ENCODE assay signal across 16 cellular contexts in the genomic region with DNA sequence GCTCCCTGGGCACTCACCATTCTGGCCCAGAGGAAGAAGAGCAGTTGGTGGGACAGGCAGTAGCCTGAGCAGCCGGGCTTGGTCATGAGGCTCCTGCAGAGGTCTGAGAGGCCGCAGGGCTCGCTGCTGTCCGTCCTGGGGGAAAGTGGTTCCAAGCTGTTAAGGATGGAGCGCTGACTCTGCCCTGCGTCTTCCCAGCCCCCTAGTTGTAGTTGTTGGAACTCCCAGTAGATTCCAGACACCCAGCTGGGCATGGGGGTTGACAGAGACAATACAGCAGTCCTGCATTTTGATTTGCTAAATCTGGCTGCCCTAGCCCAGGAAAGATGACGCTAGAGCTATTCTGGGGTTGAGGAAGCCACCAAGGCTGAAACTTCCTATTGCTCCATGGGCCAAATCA. TPM values are rescaled to one million over a fixed set of nuclear protein-coding genes. Genes with fewer than 3 reads are reported as not detected.
DNase-seq lines count a peak whose midpoint lies in the region; ATAC-seq, FAIRE-seq and TF ChIP-seq lines count a peak whose summit lies in the region.
"Had no signal": no experiment of that assay in that cellular context is flagged by ENCODE, and none has a peak within 500 bp of the region (broad histone marks: within the 10 kb centered on the region; RNA-seq: fewer than 3 reads in every experiment).

No MANE protein-coding gene starts in this region.

- no peaks in the 10 kb centered on the region for H3K36me3 Mint-ChIP-seq in neural progenitor cell

- peaks cover 4% of the 10 kb centered on the region for H3K4me1 Mint-ChIP-seq in neural progenitor cell
- H3K4me1 Mint-ChIP-seq: nephron had no signal

- peak overlapping the region; percentile 78 for H2BK5ac ChIP-seq in H1 (ENCODE audit: low read depth, low read length)

- no peak overlapping the region; the same call in 1 of the 2 replicates for H4K8ac ChIP-seq in H1 (ENCODE audit: extremely low read depth, insufficient read depth, low read length)

- H3K14ac ChIP-seq in H1 (ENCODE audit: insufficient read length), result no peak overlapping the region

- H3K56ac ChIP-seq in H1 (replicated peaks; ENCODE audit: insufficient read length, low read depth, low read length), result no peak overlapping the region

- peak overlapping the region; percentile 81 for H4K5ac ChIP-seq in H1 (ENCODE audit: insufficient read length, low read depth, low read length)

- H3K27me3 Mint-ChIP-seq in neural progenitor cell (ENCODE audit: insufficient read depth, low read depth), result peaks cover 2% of the 10 kb centered on the region

- no peak overlapping the region for H4K91ac ChIP-seq in H1 (replicated peaks; ENCODE audit: insufficient read length, low read length)

- no peak overlapping the region for H3K27ac Mint-ChIP-seq in neural progenitor cell
- H3K27ac Mint-ChIP-seq: activated naive CD4-positive, alpha-beta T cell treated with anti-CD3 and anti-CD28 coated beads for 36 hours; nephron had no signal

- H3K79me1 ChIP-seq in H1 (ENCODE audit: low read depth, low read length), result no peaks in the 10 kb centered on the region

- H3K4me1 ChIP-seq in H1 (replicated peaks in 1 of 4; ENCODE audit: control insufficient read depth in 3 of 4, insufficient read depth in 4 of 4, low read length in 3 of 4) (peaks cover 0 to 24% (median 14%) of the 10 kb centered on the region in 4 experiments; a peak in 6 of 7 replicates), neural progenitor cell (peaks cover 18% of the 10 kb centered on the region), left lung (no peaks in the 10 kb centered on the region)

- no peaks in the 10 kb centered on the region for H3K79me2 ChIP-seq in H1 (ENCODE audit: control insufficient read depth in 1 of 2, insufficient read depth in 2 of 2, low read length in 2 of 2)
- no peaks in the 10 kb centered on the region for H3K79me2 ChIP-seq in neural progenitor cell (ENCODE audit: low read depth)

- H3K4ac ChIP-seq in H1 (replicated peaks; ENCODE audit: insufficient read length, low read depth, low read length), result no peak overlapping the region

- peak overlapping the region in 1 of 4 experiments; percentile 10; a peak in 2 of 8 replicates for H3K4me3 ChIP-seq in H1 (ENCODE audit: extremely low read depth in 1 of 4, insufficient read depth in 2 of 4, low read depth in 3 of 4, low read length in 4 of 4)
- H3K4me3 ChIP-seq in neural progenitor cell, result no peak overlapping the region
- no peak overlapping the region for H3K4me3 ChIP-seq in left lung

- H3K23me2 ChIP-seq in H1 (ENCODE audit: low read depth, low read length), result no peaks in the 10 kb centered on the region; the same call in 1 of the 2 replicates

- peak; percentile 92 for FAIRE-seq in H1 (lab: Jason Lieb, UNC)

- TF ChIP-seq POLR2A in H1 (IDR thresholded peaks at IDR 0.05; ENCODE audit: control extremely low read depth in 1 of 2, low read depth in 2 of 2, low read length in 2 of 2), result no peak

- no peak overlapping the region for H3K4me3 Mint-ChIP-seq in neural progenitor cell
- H3K4me3 Mint-ChIP-seq: activated naive CD4-positive, alpha-beta T cell treated with anti-CD3 and anti-CD28 coated beads for 36 hours; nephron had no signal

- no peak overlapping the region for H2BK120ac ChIP-seq in H1 (replicated peaks; ENCODE audit: low read depth, low read length)

- TF ChIP-seq EP300 in H1 (IDR thresholded peaks at IDR 0.05; ENCODE audit: borderline replicate concordance in 1 of 2, low read depth in 2 of 2, low read length in 2 of 2), result no peak

- H2AFZ ChIP-seq in H1 (ENCODE audit: low read length), result no peak overlapping the region
- H2AFZ ChIP-seq in neural progenitor cell (replicated peaks), result peak overlapping the region; percentile 84

- POLR2A ChIA-PET in H1 (lab: Charles Lee; ENCODE audit: partially characterized antibody), result interaction anchor here (0.9 to 3.0 kb wide), 7 partner anchors 11 to 30 kb away, joined by 3 to 17 read pairs (median 6); a partner anchor contains a TSS

- peak; percentile 43 to 53; a peak in 3 of 4 replicates for TF ChIP-seq RAD21 in H1 (IDR thresholded peaks at IDR 0.05 in 1 of 2, conservative IDR thresholded peaks at IDR 0.05 in 1 of 2; ENCODE audit: low read depth in 2 of 2, low read length in 2 of 2)

- H3K23ac ChIP-seq in H1 (ENCODE audit: insufficient read length), result no peak overlapping the region

- H3K18ac ChIP-seq in H1 (ENCODE audit: extremely low read depth, low read length), result peak overlapping the region; percentile 90; the same call in 1 of the 2 replicates

- H3K36me3 ChIP-seq in H1 (ENCODE audit: control insufficient read depth in 2 of 4, insufficient read depth in 4 of 4, low read length in 3 of 4) (no peaks in the 10 kb centered on the region), neural progenitor cell (no peaks in the 10 kb centered on the region), left lung (peaks cover 0 to 4% of the 10 kb centered on the region in 2 donors)

- H2BK15ac ChIP-seq in H1 (ENCODE audit: low read length), result 0 out of 2 replicates have a peak overlapping the region, but pooled peaks have one; percentile 93

- CTCF ChIA-PET in H1 (lab: Charles Lee; ENCODE audit: partially characterized antibody), result interaction anchor here (0.6 to 28.8 kb wide), 20 partner anchors 8 to 558 kb away, joined by 3 to 625 read pairs (median 4); a partner anchor contains a TSS

- DNase-seq in EL (peak; percentile 12), M059J (ENCODE audit: low read depth) (peak; percentile 24), H1 (ENCODE audit: low read depth in 1 of 2, low spot score in 2 of 2) (peak in 1 of 2 experiments; percentile 79), neural progenitor cell (ENCODE audit: low spot score) (peak; percentile 87), inferior parietal cortex (ENCODE audit: extremely low spot score) (no peak), NCI-H1105 treated with DMSO at 0.1 percent for 48 hours (lab: John Stamatoyannopoulos, UW) (no peak), left lung (no peak)
- DNase-seq: activated CD4-positive, alpha-beta T cell treated with anti-CD3 and anti-CD28 coated beads, Interleukin-2, amount 50 U/mL, for 4 hours; activated naive CD4-positive, alpha-beta T cell treated with anti-CD3 and anti-CD28 coated beads for 36 hours; GF-D8; HCEC 1CT; MM.1S; NCI-H526; stimulated activated CD4-positive, alpha-beta T cell treated with anti-CD3 and anti-CD28 coated beads, Interleukin-15, amount 100 ng/mL, for 24 hours had no signal

- TF ChIP-seq CTCF in H1 (IDR thresholded peaks at IDR 0.05; ENCODE audit: control extremely low read depth in 1 of 3, insufficient read depth in 1 of 3, low read depth in 1 of 3, low read length in 3 of 3) (peak; percentile 62 to 88 (median 65)), neural progenitor cell (IDR thresholded peaks at IDR 0.05) (peak; percentile 61), left lung (IDR thresholded peaks at IDR 0.05) (no peak)

- ATAC-seq in HG03520 (IDR thresholded peaks at IDR 0.05; ENCODE audit: unreplicated experiment) (no peak), left lung (no peak)

- peak overlapping the region; percentile 93; the same call in 1 of the 2 replicates for H2BK20ac ChIP-seq in H1 (ENCODE audit: low read length)

- H3K27ac ChIP-seq in H1 (ENCODE audit: low read depth, low read length) (no peak overlapping the region; the same call in 1 of the 2 replicates), neural progenitor cell (no peak overlapping the region), left lung (no peak overlapping the region)

- H4K20me1 ChIP-seq in H1 (replicated peaks in 1 of 2; ENCODE audit: control insufficient read depth in 1 of 2, insufficient read depth in 2 of 2, low read length in 2 of 2) (no peaks in the 10 kb centered on the region), neural progenitor cell (ENCODE audit: low read depth) (no peaks in the 10 kb centered on the region)

- peak overlapping the region; percentile 39; the same call in 1 of the 2 replicates for H2AK5ac ChIP-seq in H1 (ENCODE audit: low read depth, low read length)

- 9% methylated on average over 7 of the region's 7 CpGs; no CpG with 5 or more reads in 1 of the 2 experiments for WGBS in H1 (ENCODE audit: extremely low coverage in 1 of 2, insufficient coverage in 1 of 2, insufficient read length in 1 of 2, insufficient replicate concordance in 2 of 2, low coverage in 1 of 2, low lambda C conversion rate in 2 of 2, missing lambda C conversion rate in 1 of 2), 2 experiments

- no peak overlapping the region for H3K9ac ChIP-seq in H1 (replicated peaks in 1 of 4; ENCODE audit: extremely low read depth in 1 of 4, low read depth in 3 of 4, low read length in 3 of 4)
- no peak overlapping the region for H3K9ac ChIP-seq in neural progenitor cell

- H3K27me3 ChIP-seq in H1 (replicated peaks in 1 of 4; ENCODE audit: control insufficient read depth in 3 of 4, extremely low read depth in 1 of 4, insufficient read depth in 3 of 4, low read length in 3 of 4) (no peaks in the 10 kb centered on the region), neural progenitor cell (no peaks in the 10 kb centered on the region), left lung (no peaks in the 10 kb centered on the region)

- intact Hi-C loops in left lung (cut with DNase I), result no loop called here

- no peak overlapping the region; the same call in 1 of the 2 replicates for H2BK12ac ChIP-seq in H1 (ENCODE audit: low read depth, low read length)

- no peaks in the 10 kb centered on the region for H3K9me3 ChIP-seq in H1 (ENCODE audit: insufficient read depth in 2 of 2, low read depth in 1 of 2, low read length in 1 of 2)
- H3K9me3 ChIP-seq in neural progenitor cell (ENCODE audit: low read depth), result no peaks in the 10 kb centered on the region
- no peaks in the 10 kb centered on the region for H3K9me3 ChIP-seq in left lung

- H3K9me3 Mint-ChIP-seq in neural progenitor cell, result no peaks in the 10 kb centered on the region
- H3K9me3 Mint-ChIP-seq: activated naive CD4-positive, alpha-beta T cell treated with anti-CD3 and anti-CD28 coated beads for 36 hours; nephron had no signal

- H3K4me2 ChIP-seq in H1 (ENCODE audit: insufficient read depth in 1 of 2, low read depth in 2 of 2, low read length in 2 of 2) (peak overlapping the region; percentile 51 to 54), neural progenitor cell (peak overlapping the region; percentile 35)

- peaks cover 27% of the 10 kb centered on the region for H3F3A ChIP-seq in neural progenitor cell (ENCODE audit: low read depth)

RNA-seq across cellular contexts. Expression of a gene that starts 7.3 kb away (rescaled TPM):
- 0.17 TPM in 1 of 2 replicates, not detected in the other for total RNA-seq in M059J (2014; rRNA removed; shearing (Covaris generic))
- 6.7 and 10.6 TPM in 2 replicates for total RNA-seq in H1 (2021; fragmentation: NEBNext Ultra II Directional; extraction: Animal tissue kit (Norgen Biotek cat#: 25700))
- polyA plus RNA-seq in H1 (2011; rRNA removed), result 9.9 and 11.0 TPM in 2 replicates
- polyA plus RNA-seq in H1 (2011; cell fraction: cytosol; rRNA removed), result 11.4 TPM
- polyA plus RNA-seq in H1 (2011; cell fraction: nucleus; rRNA removed), result 6.9 TPM
- 4.8 to 10.2 TPM (median 9.6 TPM) in 4 replicates for polyA plus RNA-seq in H1 (2012, experiment 1 of 2)
- polyA plus RNA-seq in H1 (2012, experiment 2 of 2), result 21.5 TPM
- polyA plus RNA-seq in H1 (2013, experiment 1 of 2), result 10.1 TPM
- 15.1 TPM for polyA plus RNA-seq in H1 (2013, experiment 2 of 2)
- polyA minus RNA-seq in H1 (2011; rRNA and poly(A)+ RNA removed), result 5.7 and 7.5 TPM in 2 replicates
- polyA minus RNA-seq in H1 (2011; cell fraction: cytosol; rRNA and poly(A)+ RNA removed), result 5.3 TPM
- 7.6 TPM for polyA minus RNA-seq in H1 (2011; cell fraction: nucleus; rRNA and poly(A)+ RNA removed)
- total RNA-seq in neural progenitor cell (ENCODE audit: low replicate concordance) (0.37 and 1.0 TPM in 2 replicates), left lung (100 to 1,000 TPM in 1 of 2 donors, 10 to 100 TPM in 1; 67.0 to 209 TPM)
- total RNA-seq: activated naive CD4-positive, alpha-beta T cell treated with anti-CD3 and anti-CD28 coated beads for 36 hours had no signal

RNA-seq across cellular contexts. Expression of a gene that starts 13.2 kb away (rescaled TPM):
- total RNA-seq in M059J (2014; rRNA removed; shearing (Covaris generic)), result 20.3 and 23.9 TPM in 2 replicates
- 34.8 and 35.7 TPM in 2 replicates for total RNA-seq in H1 (2021; fragmentation: NEBNext Ultra II Directional; extraction: Animal tissue kit (Norgen Biotek cat#: 25700))
- polyA plus RNA-seq in H1 (2011; rRNA removed), result 45.7 and 46.5 TPM in 2 replicates
- 42.0 TPM for polyA plus RNA-seq in H1 (2011; cell fraction: cytosol; rRNA removed)
- 51.3 TPM for polyA plus RNA-seq in H1 (2011; cell fraction: nucleus; rRNA removed)
- polyA plus RNA-seq in H1 (2012, experiment 1 of 2), result 24.1 to 36.4 TPM (median 33.7 TPM) in 4 replicates
- 47.3 TPM for polyA plus RNA-seq in H1 (2012, experiment 2 of 2)
- polyA plus RNA-seq in H1 (2013, experiment 1 of 2), result 48.4 TPM
- 53.2 TPM for polyA plus RNA-seq in H1 (2013, experiment 2 of 2)
- polyA minus RNA-seq in H1 (2011; rRNA and poly(A)+ RNA removed), result 81.3 and 93.9 TPM in 2 replicates
- 18.3 TPM for polyA minus RNA-seq in H1 (2011; cell fraction: cytosol; rRNA and poly(A)+ RNA removed)
- polyA minus RNA-seq in H1 (2011; cell fraction: nucleus; rRNA and poly(A)+ RNA removed), result 43.5 TPM
- 6.1 and 12.5 TPM in 2 replicates for total RNA-seq in neural progenitor cell (ENCODE audit: low replicate concordance)
- 10 to 100 TPM; 28.5 to 39.0 TPM for total RNA-seq in left lung

RNA-seq across cellular contexts. Expression of a gene that starts 24.7 kb away (rescaled TPM):
- total RNA-seq in M059J (2014; rRNA removed; shearing (Covaris generic)), result 19.0 and 28.6 TPM in 2 replicates
- total RNA-seq in H1 (2021; fragmentation: NEBNext Ultra II Directional; extraction: Animal tissue kit (Norgen Biotek cat#: 25700)), result 13.2 and 13.6 TPM in 2 replicates
- polyA plus RNA-seq in H1 (2011; rRNA removed), result 10.1 and 13.6 TPM in 2 replicates
- polyA plus RNA-seq in H1 (2011; cell fraction: cytosol; rRNA removed), result 11.1 TPM
- polyA plus RNA-seq in H1 (2011; cell fraction: nucleus; rRNA removed), result 22.2 TPM
- 6.7 to 12.4 TPM (median 10.6 TPM) in 4 replicates for polyA plus RNA-seq in H1 (2012, experiment 1 of 2)
- 7.6 TPM for polyA plus RNA-seq in H1 (2012, experiment 2 of 2)
- 11.8 TPM for polyA plus RNA-seq in H1 (2013, experiment 1 of 2)
- polyA plus RNA-seq in H1 (2013, experiment 2 of 2), result 10.6 TPM
- polyA minus RNA-seq in H1 (2011; rRNA and poly(A)+ RNA removed), result 6.0 and 7.2 TPM in 2 replicates
- polyA minus RNA-seq in H1 (2011; cell fraction: cytosol; rRNA and poly(A)+ RNA removed), result 4.6 TPM
- polyA minus RNA-seq in H1 (2011; cell fraction: nucleus; rRNA and poly(A)+ RNA removed), result 10.6 TPM
- 3.3 and 19.9 TPM in 2 replicates for total RNA-seq in neural progenitor cell (ENCODE audit: low replicate concordance)
- total RNA-seq in left lung, result 10 to 100 TPM in 1 of 2 donors, 1 to 10 TPM in 1; 9.6 to 21.0 TPM

RNA-seq across cellular contexts. Expression of a gene that starts 39.1 kb away (rescaled TPM):
- 15.4 and 19.4 TPM in 2 replicates for total RNA-seq in M059J (2014; rRNA removed; shearing (Covaris generic))
- 30.8 and 35.8 TPM in 2 replicates for total RNA-seq in H1 (2021; fragmentation: NEBNext Ultra II Directional; extraction: Animal tissue kit (Norgen Biotek cat#: 25700))
- 37.0 and 52.6 TPM in 2 replicates for polyA plus RNA-seq in H1 (2011; rRNA removed)
- 29.7 TPM for polyA plus RNA-seq in H1 (2011; cell fraction: cytosol; rRNA removed)
- 46.0 TPM for polyA plus RNA-seq in H1 (2011; cell fraction: nucleus; rRNA removed)
- 24.0 to 30.6 TPM (median 26.5 TPM) in 4 replicates for polyA plus RNA-seq in H1 (2012, experiment 1 of 2)
- 28.6 TPM for polyA plus RNA-seq in H1 (2012, experiment 2 of 2)
- polyA plus RNA-seq in H1 (2013, experiment 1 of 2), result 16.5 TPM
- 16.8 TPM for polyA plus RNA-seq in H1 (2013, experiment 2 of 2)
- polyA minus RNA-seq in H1 (2011; rRNA and poly(A)+ RNA removed), result 19.9 and 26.2 TPM in 2 replicates
- 13.4 TPM for polyA minus RNA-seq in H1 (2011; cell fraction: cytosol; rRNA and poly(A)+ RNA removed)
- polyA minus RNA-seq in H1 (2011; cell fraction: nucleus; rRNA and poly(A)+ RNA removed), result 26.9 TPM
- total RNA-seq in neural progenitor cell (ENCODE audit: low replicate concordance) (4.1 and 10.7 TPM in 2 replicates), left lung (10 to 100 TPM in 1 of 2 donors, 1 to 10 TPM in 1; 7.2 to 15.0 TPM)

Comparison
In these comparisons a context has a peak if more than half of its experiments do, and no peak if none do; other contexts are left out.
1. DNase-seq: peak in EL (single experiment), M059J (single experiment) and neural progenitor cell (single experiment); none in inferior parietal cortex (single experiment), NCI-H1105 treated with DMSO at 0.1 percent for 48 hours (single experiment) and left lung (0 of 2).
2. CTCF ChIP-seq: peak in H1 (3 of 3) and neural progenitor cell (single experiment); none in left lung (0 of 2).